23 cellular contexts compared by ENCODE assay signal in genomic region chr1:78603206-78603605, GRCh38. TPM values are rescaled to one million over a fixed set of nuclear protein-coding genes. Genes with fewer than 3 reads are reported as not detected.
"Had no signal": no experiment of that assay in that cellular context is flagged by ENCODE, and none has a peak within 500 bp of the region (broad histone marks: within the 10 kb centered on the region; RNA-seq: fewer than 3 reads in every experiment).

No MANE protein-coding gene starts in this region.

- H3K4me3 Mint-ChIP-seq: endodermal cell; naive thymus-derived CD4-positive, alpha-beta T cell; nephron progenitor cell; stimulated activated naive B cell treated with anti-CD40 and anti-IgM and Interleukin-4, amounts not matched to agents 10 μg/mL and 1 μg/mL and 100 μg/mL, for 72 hours had no signal

- H3K27me3 ChIP-seq: stomach had no signal

- DNase-seq: effector CD4-positive, alpha-beta T cell; endodermal cell; erythroblast; heart left ventricle; hippocampal formation; islet precursor cell; mammary epithelial cell; naive thymus-derived CD4-positive, alpha-beta T cell; nephron progenitor cell; psoas muscle; stimulated activated CD4-positive, alpha-beta T cell treated with anti-CD3 and anti-CD28 coated beads, Interleukin-2, amount 100 ng/mL, for 24 hours; stimulated activated CD4-positive, alpha-beta T cell treated with anti-CD3 and anti-CD28 coated beads, Interleukin-4, amount 100 ng/mL, for 4 hours; stimulated activated naive B cell treated with anti-CD40 and anti-IgM and Interleukin-4, amounts not matched to agents 10 μg/mL and 1 μg/mL and 100 μg/mL, for 72 hours; stomach; substantia nigra; trophoblast cell had no signal

- ATAC-seq: heart left ventricle; left lobe of liver; naive thymus-derived CD4-positive, alpha-beta T cell; psoas muscle; sciatic nerve; stimulated activated naive B cell treated with anti-CD40 and anti-IgM and Interleukin-4, amounts not matched to agents 10 μg/mL and 1 μg/mL and 100 μg/mL, for 72 hours had no signal

- H3K4me3 ChIP-seq: coronary artery, heart left ventricle, psoas muscle, skin epidermis, stomach, thoracic aorta had no signal

- H3K9me3 Mint-ChIP-seq: endodermal cell; naive thymus-derived CD4-positive, alpha-beta T cell; nephron progenitor cell; stimulated activated naive B cell treated with anti-CD40 and anti-IgM and Interleukin-4, amounts not matched to agents 10 μg/mL and 1 μg/mL and 100 μg/mL, for 72 hours had no signal

- H3K4me1 ChIP-seq: psoas muscle had no signal

- H3K4me1 Mint-ChIP-seq: stimulated activated naive B cell treated with anti-CD40 and anti-IgM and Interleukin-4, amounts not matched to agents 10 μg/mL and 1 μg/mL and 100 μg/mL, for 72 hours had no signal

- H3K36me3 Mint-ChIP-seq: naive thymus-derived CD4-positive, alpha-beta T cell; stimulated activated naive B cell treated with anti-CD40 and anti-IgM and Interleukin-4, amounts not matched to agents 10 μg/mL and 1 μg/mL and 100 μg/mL, for 72 hours had no signal

- H3K27ac ChIP-seq: coronary artery, heart left ventricle, psoas muscle, skin epidermis, stomach, thoracic aorta had no signal

- H3K9me3 ChIP-seq: heart left ventricle, psoas muscle, stomach, thoracic aorta had no signal

- H3K36me3 ChIP-seq: heart left ventricle, stomach, thoracic aorta had no signal

- H3K27ac Mint-ChIP-seq: endodermal cell; naive thymus-derived CD4-positive, alpha-beta T cell; nephron progenitor cell; stimulated activated naive B cell treated with anti-CD40 and anti-IgM and Interleukin-4, amounts not matched to agents 10 μg/mL and 1 μg/mL and 100 μg/mL, for 72 hours had no signal

- FAIRE-seq: endothelial cell of umbilical vein, frontal cortex had no signal

RNA-seq across cellular contexts. Expression of gene IFI44L, which starts 17.0 kb away (rescaled TPM):
- total RNA-seq: endodermal cell had no signal

RNA-seq across cellular contexts. Expression of gene IFI44, which starts 46.4 kb away (rescaled TPM):
- total RNA-seq: endodermal cell had no signal
